In genomic region chr11:46112961-46113617, GRCh38 we compare ENCODE assay signal across 8 cellular contexts. TPM values are rescaled to one million over a fixed set of nuclear protein-coding genes. Genes with fewer than 3 reads are reported as not detected.
DNase-seq lines count a peak whose midpoint lies in the region; ATAC-seq and TF ChIP-seq lines count a peak whose summit lies in the region.

No MANE protein-coding gene starts in this region.

- peak; percentile 74 for ATAC-seq in HG03139 (IDR thresholded peaks at IDR 0.05; ENCODE audit: unreplicated experiment)
- ATAC-seq in GM21529 (IDR thresholded peaks at IDR 0.05; ENCODE audit: unreplicated experiment), result no peak

- H3K4me3 ChIP-seq in GM12865 (ENCODE audit: low read depth, low read length) (no peak overlapping the region), kidney epithelial cell (ENCODE audit: low read depth, low read length) (no peak overlapping the region)

- TF ChIP-seq CTCF in GM12865 (IDR thresholded peaks at IDR 0.05; ENCODE audit: insufficient read depth, low read depth, low read length, missing control alignments) (no peak), kidney epithelial cell (IDR thresholded peaks at IDR 0.05; ENCODE audit: insufficient read depth, low read length, poor library complexity, severe bottlenecking) (no peak)

- DNase-seq in AG08396 (ENCODE audit: low spot score) (peak; percentile 50), GM12865 (ENCODE audit: low read depth) (peak; percentile 78), NCI-H774 (lab: John Stamatoyannopoulos, UW) (peak; percentile 9), amniotic epithelial cell (ENCODE audit: low read depth) (peak; percentile 82), kidney epithelial cell (ENCODE audit: low read depth) (peak; percentile 21), occipital lobe (lab: John Stamatoyannopoulos, UW) (no peak)

- H3K27me3 ChIP-seq in kidney epithelial cell (ENCODE audit: control insufficient read depth, insufficient read depth, low read length), result no peaks in the 10 kb centered on the region

- H3K36me3 ChIP-seq in kidney epithelial cell (ENCODE audit: control insufficient read depth, insufficient read depth, low read length), result no peaks in the 10 kb centered on the region

RNA-seq across cellular contexts. Expression of gene PHF21A, which starts 8.2 kb away (rescaled TPM):
- total RNA-seq in kidney epithelial cell (11.8 and 12.0 TPM in 2 replicates), occipital lobe (30.7 TPM)
